In the genomic region with DNA sequence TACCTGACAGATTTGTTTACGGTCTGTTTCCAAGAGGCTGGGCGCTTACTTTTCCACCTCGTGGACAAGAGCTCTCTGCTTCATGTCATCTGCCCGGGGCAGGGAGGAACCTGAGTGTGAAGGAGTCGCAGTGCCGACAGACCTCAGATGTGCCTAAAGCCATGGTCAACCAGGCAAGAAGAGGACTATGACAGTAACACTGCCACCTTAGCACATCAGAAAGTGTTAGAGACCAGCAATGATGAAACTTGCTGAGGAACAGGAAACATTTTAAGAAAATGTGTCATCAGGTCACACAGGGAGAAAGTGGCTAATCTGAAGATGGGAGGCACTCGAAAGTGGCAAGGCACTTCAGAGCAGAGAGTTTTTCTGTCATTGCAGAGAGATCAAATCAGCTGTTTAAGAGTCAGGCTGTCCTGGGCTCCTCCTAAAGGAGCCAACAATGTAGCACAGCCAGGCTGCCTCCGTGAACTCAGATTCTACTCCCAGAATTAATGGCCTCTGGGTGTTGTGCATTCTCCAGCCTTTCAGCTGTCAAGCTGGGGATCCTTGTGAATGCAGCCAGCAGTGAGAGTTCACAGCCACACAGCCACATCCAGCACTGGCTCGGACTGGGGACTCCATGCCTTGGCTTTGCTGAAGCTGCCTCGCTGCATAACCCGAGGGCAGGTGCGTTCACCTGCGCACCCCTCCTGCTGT, we compare ENCODE assay signal across 10 cellular contexts.
DNase-seq lines count a peak whose midpoint lies in the region; ATAC-seq, FAIRE-seq and TF ChIP-seq lines count a peak whose summit lies in the region.
"Had no signal": no experiment of that assay in that cellular context is flagged by ENCODE, and none has a peak within 500 bp of the region (broad histone marks: within the 10 kb centered on the region; RNA-seq: fewer than 3 reads in every experiment).

No MANE protein-coding gene starts in this region.

- H3K4me1 Mint-ChIP-seq in activated CD4-positive, alpha-beta T cell treated with anti-CD3 and anti-CD28 coated beads, Interleukin-2, amount 10 ng/mL, durations not matched to agents 24 days and 14 days: peaks cover 51% of the 10 kb centered on the region

- peak overlapping the region; percentile 100 for H3K27ac Mint-ChIP-seq in activated CD4-positive, alpha-beta T cell treated with anti-CD3 and anti-CD28 coated beads, Interleukin-2, amount 10 ng/mL, durations not matched to agents 24 days and 14 days

- H3K4me1 ChIP-seq in MM.1S (ENCODE audit: low read length): peaks cover 29% of the 10 kb centered on the region
- H3K4me1 ChIP-seq in K562 (replicated peaks in 1 of 2; ENCODE audit: control insufficient read depth in 2 of 2, insufficient read depth in 2 of 2, low read length in 2 of 2): no peaks in the 10 kb centered on the region

- no peaks in the 10 kb centered on the region for H3K27me3 Mint-ChIP-seq in activated CD4-positive, alpha-beta T cell treated with anti-CD3 and anti-CD28 coated beads, Interleukin-2, amount 10 ng/mL, durations not matched to agents 24 days and 14 days

- H3K9ac ChIP-seq in MM.1S (ENCODE audit: low read length) (no peak overlapping the region), K562 (ENCODE audit: insufficient read depth in 1 of 2, low read depth in 2 of 2, low read length in 2 of 2) (peak overlapping the region in 1 of 2 experiments; percentile 10; a peak in 1 of 4 replicates)
- H3K9ac ChIP-seq: SK-N-SH had no signal

- H3K9me2 ChIP-seq in MM.1S (replicated peaks; ENCODE audit: insufficient read depth, low read length): no peaks in the 10 kb centered on the region
- H3K9me2 ChIP-seq: SK-N-SH had no signal

- POLR2A ChIA-PET in K562 (lab: Yijun Ruan, JAX): interaction anchor here (1.3 kb wide), 1 partner anchor 27 kb away, joined by 3 read pairs; no protein-coding TSS in a partner anchor

- H3F3A ChIP-seq in MM.1S (ENCODE audit: insufficient read depth, low read length): peaks cover 4% of the 10 kb centered on the region; the same call in 1 of the 2 replicates

- H3K9me3 Mint-ChIP-seq in activated CD4-positive, alpha-beta T cell treated with anti-CD3 and anti-CD28 coated beads, Interleukin-2, amount 10 ng/mL, durations not matched to agents 24 days and 14 days: no peaks in the 10 kb centered on the region

- WGBS in K562 (ENCODE audit: insufficient coverage, low coverage, missing lambda C conversion rate): 81% methylated on average over 13 of the region's 13 CpGs

- H2AFZ ChIP-seq in MM.1S (ENCODE audit: low read length) (no peak overlapping the region), K562 (ENCODE audit: low read depth, low read length) (no peak overlapping the region)

- H3K27ac ChIP-seq in MM.1S (ENCODE audit: low read length) (peak overlapping the region; percentile 16; the same call in 1 of the 2 replicates), K562 (ENCODE audit: extremely low read depth, low read depth, low read length) (no peak overlapping the region), WERI-Rb-1 (no peak overlapping the region)
- H3K27ac ChIP-seq: C4-2B had no signal

- H3K36me3 Mint-ChIP-seq in activated CD4-positive, alpha-beta T cell treated with anti-CD3 and anti-CD28 coated beads, Interleukin-2, amount 10 ng/mL, durations not matched to agents 24 days and 14 days (ENCODE audit: low read depth): peaks cover 59% of the 10 kb centered on the region

- peak; percentile 26 for FAIRE-seq in K562 (lab: Jason Lieb, UNC)

- H3K79me2 ChIP-seq in MM.1S (ENCODE audit: low read length): peaks cover 96% of the 10 kb centered on the region
- no peaks in the 10 kb centered on the region for H3K79me2 ChIP-seq in K562 (ENCODE audit: control insufficient read depth, insufficient read depth, low read length)

- in situ Hi-C loops in K562 (cut with MboI): no loop called here

- DNase-seq in activated CD4-positive, alpha-beta T cell treated with anti-CD3 and anti-CD28 coated beads, Interleukin-2, amount 10 ng/mL, durations not matched to agents 24 days and 14 days: no peak
- no peak for DNase-seq in activated CD4-positive, alpha-beta T cell treated with anti-CD3 and anti-CD28 coated beads for 1 hour
- DNase-seq in MM.1S (peak; percentile 37), K562 (ENCODE audit: extremely low read depth in 1 of 4, low spot score in 3 of 4) (no peak), OCI-M1 (lab: John Stamatoyannopoulos, UW) (no peak), WERI-Rb-1 (no peak)
- no peak for DNase-seq in stimulated activated naive CD8-positive, alpha-beta T cell treated with anti-CD3 and anti-CD28 coated beads, Interleukin-15, Interleukin-2, amounts not matched to agents 100 U/mL and 50 U/mL, for 24 hours
- DNase-seq: SK-N-SH had no signal

- H3K4me2 ChIP-seq in MM.1S (ENCODE audit: low read depth, low read length) (no peak overlapping the region), K562 (ENCODE audit: insufficient read depth, low read length) (no peak overlapping the region)
- H3K4me2 ChIP-seq: SK-N-SH had no signal

- CTCF ChIA-PET in K562 (lab: Yijun Ruan, JAX; ENCODE audit: low intra/inter-chr PET ratio): no interaction called here

- H3K27me3 ChIP-seq in MM.1S (replicated peaks; ENCODE audit: insufficient read depth, low read length) (no peaks in the 10 kb centered on the region), K562 (ENCODE audit: control insufficient read depth in 2 of 2, insufficient read depth in 2 of 2, low read length in 2 of 2) (no peaks in the 10 kb centered on the region), WERI-Rb-1 (ENCODE audit: insufficient read depth, low read depth, severe bottlenecking) (no peaks in the 10 kb centered on the region)

- no TSS peak for BruUV-seq in K562 (replicated peaks; lab: Mats Ljungman, UMichigan)

- TF ChIP-seq POLR2A in K562 (conservative IDR thresholded peaks at IDR 0.05): no peak

- H3K9me1 ChIP-seq in K562 (ENCODE audit: control insufficient read depth, insufficient read depth, low read length): no peaks in the 10 kb centered on the region

- H3K36me3 ChIP-seq in MM.1S (replicated peaks; ENCODE audit: insufficient read depth, low read length): no peaks in the 10 kb centered on the region; the same call in 1 of the 2 replicates
- H3K36me3 ChIP-seq in K562 (ENCODE audit: control insufficient read depth, insufficient read depth, low read length): peaks cover 4% of the 10 kb centered on the region; the same call in 2 of the 3 replicates
- peaks cover 15% of the 10 kb centered on the region for H3K36me3 ChIP-seq in WERI-Rb-1

- H4K20me1 ChIP-seq in MM.1S (ENCODE audit: insufficient read depth, low read length): 0 out of 2 replicates have a peak, but pooled peaks cover 5% of the 10 kb centered on the region
- H4K20me1 ChIP-seq in K562 (replicated peaks; ENCODE audit: control insufficient read depth, insufficient read depth, low read length): no peaks in the 10 kb centered on the region

- TF ChIP-seq CTCF in MM.1S (IDR thresholded peaks at IDR 0.05; ENCODE audit: low read length) (no peak), K562 (IDR thresholded peaks at IDR 0.05 in 2 of 3, conservative IDR thresholded peaks at IDR 0.05 in 1 of 3; ENCODE audit: insufficient read depth in 2 of 3, low read depth in 1 of 3, low read length in 3 of 3) (no peak), WERI-Rb-1 (IDR thresholded peaks at IDR 0.05; ENCODE audit: low read depth, low read length) (no peak)

- ATAC-seq in K562 (no peak), GM21360 (IDR thresholded peaks at IDR 0.05; ENCODE audit: unreplicated experiment) (no peak)
- ATAC-seq in stimulated activated naive CD8-positive, alpha-beta T cell treated with anti-CD3 and anti-CD28 coated beads, Interleukin-15, Interleukin-2, amounts not matched to agents 100 U/mL and 50 U/mL, for 24 hours: peak; percentile 70

- H3K4me3 Mint-ChIP-seq in activated CD4-positive, alpha-beta T cell treated with anti-CD3 and anti-CD28 coated beads, Interleukin-2, amount 10 ng/mL, durations not matched to agents 24 days and 14 days: peak overlapping the region; percentile 47

- no peak for TF ChIP-seq EP300 in K562 (IDR thresholded peaks at IDR 0.05; ENCODE audit: low read length)

- H3K4me3 ChIP-seq in MM.1S (ENCODE audit: low read length) (no peak overlapping the region), K562 (no peak overlapping the region), WERI-Rb-1 (ENCODE audit: low read depth, low read length) (no peak overlapping the region)

- intact Hi-C loops in activated CD4-positive, alpha-beta T cell treated with anti-CD3 and anti-CD28 coated beads, Interleukin-2, amount 10 ng/mL, durations not matched to agents 24 days and 14 days (cut with micrococcal nuclease): loop anchor here (1.0 to 10.0 kb wide), 3 partner anchors 13 to 240 kb away; no protein-coding TSS in a partner anchor
- intact Hi-C loops in K562 (cut with micrococcal nuclease): no loop called here

- no peak for TF ChIP-seq RAD21 in K562 (CRISPR knock-in tag; conservative IDR thresholded peaks at IDR 0.05 in 1 of 2, IDR thresholded peaks at IDR 0.05 in 1 of 2)

- no peaks in the 10 kb centered on the region for H3K9me3 ChIP-seq in MM.1S (replicated peaks; ENCODE audit: insufficient read depth, low read length)
- no peaks in the 10 kb centered on the region for H3K9me3 ChIP-seq in K562 (replicated peaks; ENCODE audit: control insufficient read depth, insufficient read depth, low read depth, low read length)
- no peaks in the 10 kb centered on the region for H3K9me3 ChIP-seq in WERI-Rb-1 (ENCODE audit: severe bottlenecking)
- H3K9me3 ChIP-seq: SK-N-SH had no signal

TF ChIP-seq in K562, 482 proteins besides CTCF, POLR2A, EP300 and RAD21:
- TF ChIP-seq, protein P1, sequence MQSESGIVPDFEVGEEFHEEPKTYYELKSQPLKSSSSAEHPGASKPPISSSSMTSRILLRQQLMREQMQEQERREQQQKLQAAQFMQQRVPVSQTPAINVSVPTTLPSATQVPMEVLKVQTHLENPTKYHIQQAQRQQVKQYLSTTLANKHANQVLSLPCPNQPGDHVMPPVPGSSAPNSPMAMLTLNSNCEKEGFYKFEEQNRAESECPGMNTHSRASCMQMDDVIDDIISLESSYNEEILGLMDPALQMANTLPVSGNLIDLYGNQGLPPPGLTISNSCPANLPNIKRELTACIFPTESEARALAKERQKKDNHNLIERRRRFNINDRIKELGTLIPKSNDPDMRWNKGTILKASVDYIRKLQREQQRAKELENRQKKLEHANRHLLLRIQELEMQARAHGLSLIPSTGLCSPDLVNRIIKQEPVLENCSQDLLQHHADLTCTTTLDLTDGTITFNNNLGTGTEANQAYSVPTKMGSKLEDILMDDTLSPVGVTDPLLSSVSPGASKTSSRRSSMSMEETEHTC (IDR thresholded peaks at IDR 0.05): no peak
- TF ChIP-seq CEBPG (CRISPR knock-in tag; IDR thresholded peaks at IDR 0.05): peak; percentile 30; the same call in 1 of the 2 replicates
- TF ChIP-seq CEBPG (tag; conservative IDR thresholded peaks at IDR 0.05 in 1 of 2, IDR thresholded peaks at IDR 0.05 in 1 of 2): no peak; a peak in 1 of 4 replicates
